In genomic region chr11:49911516-49911915, GRCh38 we compare ENCODE assay signal across 2 cellular contexts. TPM values are rescaled to one million over a fixed set of nuclear protein-coding genes. Genes with fewer than 3 reads are reported as not detected.
"Had no signal": no experiment of that assay in that cellular context is flagged by ENCODE, and none has a peak within 500 bp of the region (broad histone marks: within the 10 kb centered on the region; RNA-seq: fewer than 3 reads in every experiment).

No MANE protein-coding gene starts in this region.

RNA-seq across cellular contexts. Expression of gene OR4C13, which starts 40.7 kb away (rescaled TPM):
- total RNA-seq: G401, GM12878 had no signal
- polyA plus RNA-seq: GM12878 had no signal
